ENCODE assay signal across 22 cellular contexts in the genomic region with DNA sequence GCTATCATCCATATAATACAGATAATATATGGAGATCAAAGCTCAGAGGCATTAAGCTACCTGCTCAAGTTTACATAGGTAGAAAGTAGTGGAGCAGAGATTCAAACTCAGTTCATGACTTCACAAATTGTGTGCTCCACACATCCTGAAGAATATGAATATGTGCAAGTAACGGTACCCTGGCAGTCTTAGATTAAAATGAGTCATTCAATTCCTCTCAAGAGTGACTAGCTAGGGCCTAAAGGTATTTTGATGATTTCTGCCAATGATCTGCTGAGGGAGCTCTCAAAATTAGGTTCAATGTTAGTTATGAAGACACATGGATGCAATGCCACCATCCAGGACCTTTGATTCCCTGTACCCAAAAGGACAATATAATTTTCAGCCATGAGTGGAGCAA. TPM values are rescaled to one million over a fixed set of nuclear protein-coding genes. Genes with fewer than 3 reads are reported as not detected.
"Had no signal": no experiment of that assay in that cellular context is flagged by ENCODE, and none has a peak within 500 bp of the region (broad histone marks: within the 10 kb centered on the region; RNA-seq: fewer than 3 reads in every experiment).

No MANE protein-coding gene starts in this region.

- H3K27me3 ChIP-seq: gastrocnemius medialis, heart right ventricle, right atrium auricular region, transverse colon had no signal

- H3K4me3 Mint-ChIP-seq: activated T-helper 17 cell treated with anti-CD3 and anti-CD28 coated beads, Interleukin-2, amount 50 U/mL, for 72 hours; dendritic cell treated with granulocyte-macrophage colony-stimulating factor and Interleukin-4, amounts not matched to agents 40 ng/mL and 50 ng/mL, for 4 days; naive B cell had no signal

- H3K36me3 ChIP-seq: gastrocnemius medialis, heart right ventricle, right atrium auricular region, transverse colon had no signal

- H3K27ac Mint-ChIP-seq: activated T-helper 17 cell treated with anti-CD3 and anti-CD28 coated beads, Interleukin-2, amount 50 U/mL, for 72 hours; dendritic cell treated with granulocyte-macrophage colony-stimulating factor and Interleukin-4, amounts not matched to agents 40 ng/mL and 50 ng/mL, for 4 days had no signal

- H3K9me3 ChIP-seq: gastrocnemius medialis, heart right ventricle, right atrium auricular region, transverse colon had no signal

- H3K27me3 Mint-ChIP-seq: activated T-helper 17 cell treated with anti-CD3 and anti-CD28 coated beads, Interleukin-2, amount 50 U/mL, for 72 hours; dendritic cell treated with granulocyte-macrophage colony-stimulating factor and Interleukin-4, amounts not matched to agents 40 ng/mL and 50 ng/mL, for 4 days; naive B cell had no signal

- FAIRE-seq: islet of Langerhans, small intestine had no signal

- H3K27ac ChIP-seq: epithelial cell of prostate, gastrocnemius medialis, heart right ventricle, right atrium auricular region, transverse colon had no signal

- H3K4me1 ChIP-seq: gastrocnemius medialis, heart right ventricle, right atrium auricular region, transverse colon had no signal

- H3K4me3 ChIP-seq: gastrocnemius medialis, heart right ventricle, right atrium auricular region, transverse colon had no signal

- ATAC-seq: activated T-helper 17 cell treated with anti-CD3 and anti-CD28 coated beads, Interleukin-2, amount 50 U/mL, for 72 hours; gastrocnemius medialis; heart right ventricle; left lobe of liver; stimulated activated naive CD8-positive, alpha-beta T cell treated with anti-CD3 and anti-CD28 coated beads, Interleukin-15, Interleukin-2, amounts not matched to agents 100 U/mL and 50 U/mL, for 24 hours had no signal

- H3K9me3 Mint-ChIP-seq: activated T-helper 17 cell treated with anti-CD3 and anti-CD28 coated beads, Interleukin-2, amount 50 U/mL, for 72 hours; dendritic cell treated with granulocyte-macrophage colony-stimulating factor and Interleukin-4, amounts not matched to agents 40 ng/mL and 50 ng/mL, for 4 days had no signal

- H3K36me3 Mint-ChIP-seq: naive B cell had no signal

- DNase-seq: activated CD4-positive, CD25-positive, alpha-beta regulatory T cell treated with anti-CD3 and anti-CD28 coated beads, Interleukin-2, amount 50 U/mL, for 72 hours; activated naive CD4-positive, alpha-beta T cell treated with Interleukin-2 at 50 U/mL for 16 hours; activated T-cell treated with anti-CD3 and anti-CD28 coated beads for 4 hours; anterior cingulate cortex; effector memory CD4-positive, alpha-beta T cell; gastrocnemius medialis; heart right ventricle; naive B cell; posterior cingulate gyrus; small intestine; stimulated activated CD4-positive, alpha-beta T cell treated with anti-CD3 and anti-CD28 coated beads, Interleukin-4, amount 100 ng/mL, for 4 hours; stimulated activated CD8-positive, alpha-beta memory T cell treated with anti-CD3 and anti-CD28 coated beads, Interleukin-4, amount 100 ng/mL, for 48 hours; stimulated activated naive CD8-positive, alpha-beta T cell treated with anti-CD3 and anti-CD28 coated beads, Interleukin-15, Interleukin-2, amounts not matched to agents 100 U/mL and 50 U/mL, for 24 hours; T1000; transverse colon had no signal

- H3K4me1 Mint-ChIP-seq: activated T-helper 17 cell treated with anti-CD3 and anti-CD28 coated beads, Interleukin-2, amount 50 U/mL, for 72 hours had no signal

RNA-seq across cellular contexts. Expression of gene GRIP1, which starts 58.9 kb away (rescaled TPM):
- total RNA-seq: fibroblast of lung had no signal
